In the genomic region with DNA sequence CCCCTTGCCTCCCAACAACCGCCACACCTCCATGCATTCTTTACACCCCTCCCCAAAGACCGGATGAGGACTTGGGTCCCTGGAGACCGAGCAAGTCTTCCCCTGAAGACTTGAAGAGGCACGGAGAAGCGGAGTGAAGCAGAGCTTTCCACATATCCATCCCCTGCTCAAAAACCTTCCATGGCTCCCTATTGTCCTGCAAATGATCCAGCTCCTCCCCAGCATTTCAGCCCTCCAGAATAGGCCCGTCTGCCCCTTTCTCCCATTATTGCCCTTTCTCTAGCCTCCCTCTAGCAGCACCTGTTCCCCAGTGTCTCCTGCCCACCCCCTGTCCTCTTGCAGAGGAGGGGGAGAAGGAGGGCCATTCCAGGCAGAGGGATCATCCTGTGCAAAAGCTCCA, we compare ENCODE assay signal across 19 cellular contexts. TPM values are rescaled to one million over a fixed set of nuclear protein-coding genes. Genes with fewer than 3 reads are reported as not detected.
DNase-seq lines count a peak whose midpoint lies in the region; ATAC-seq, FAIRE-seq and TF ChIP-seq lines count a peak whose summit lies in the region.
"Had no signal": no experiment of that assay in that cellular context is flagged by ENCODE, and none has a peak within 500 bp of the region (broad histone marks: within the 10 kb centered on the region; RNA-seq: fewer than 3 reads in every experiment).

No MANE protein-coding gene starts in this region.

- H3K27ac ChIP-seq in A549 (no peak overlapping the region), HEK293 (ENCODE audit: extremely low read depth, low read depth, low read length) (no peak overlapping the region), osteoblast (ENCODE audit: low read depth, low read length) (no peak overlapping the region)
- H3K27ac ChIP-seq: C4-2B had no signal

- H3K4me1 Mint-ChIP-seq in brain, result peaks cover 77% of the 10 kb centered on the region

- peaks cover 0 to 12% (median 0%) of the 10 kb centered on the region in 5 experiments for H3K9me3 Mint-ChIP-seq in brain
- H3K9me3 Mint-ChIP-seq: CD4-positive, alpha-beta T cell; HFFc6; IgD-negative memory B cell had no signal

- POLR2A ChIA-PET in A549 (lab: Yijun Ruan, JAX), result no interaction called here
- POLR2A ChIA-PET in HEK293 (lab: Yijun Ruan, JAX), result interaction anchor here (0.6 kb wide), 1 partner anchor 323 kb away, joined by 3 read pairs; a partner anchor contains a TSS

- no peak for TF ChIP-seq POLR2A in A549 (IDR thresholded peaks at IDR 0.05; ENCODE audit: low read length)

- H3K9me3 ChIP-seq in A549 (no peaks in the 10 kb centered on the region), HEK293 (ENCODE audit: control insufficient read depth, insufficient read depth, low read depth, low read length) (no peaks in the 10 kb centered on the region), osteoblast (ENCODE audit: low read depth, low read length) (no peaks in the 10 kb centered on the region)
- H3K9me3 ChIP-seq: Caco-2 had no signal

- WGBS in A549 (ENCODE audit: missing lambda C conversion rate), result 80% methylated on average over 6 of the region's 6 CpGs

- no peak for TF ChIP-seq EP300 in A549 (IDR thresholded peaks at IDR 0.05)

- no peak overlapping the region for H3K4me2 ChIP-seq in A549
- H3K4me2 ChIP-seq in osteoblast (ENCODE audit: insufficient read depth, low read length), result no peak overlapping the region

- no peak overlapping the region for H3K4me3 ChIP-seq in A549
- no peak overlapping the region for H3K4me3 ChIP-seq in HEK293 (ENCODE audit: low read depth, low read length)
- no peak overlapping the region for H3K4me3 ChIP-seq in osteoblast (ENCODE audit: insufficient read depth, low read length)

- ATAC-seq in A549 (no peak), HG03457 (IDR thresholded peaks at IDR 0.05; ENCODE audit: unreplicated experiment) (no peak)
- ATAC-seq: HepG2 had no signal

- no peaks in the 10 kb centered on the region for H4K20me1 ChIP-seq in osteoblast (ENCODE audit: insufficient read depth, low read length)

- CTCF ChIA-PET in A549 (lab: Yijun Ruan, JAX), result no interaction called here
- CTCF ChIA-PET in HEK293 (lab: Yijun Ruan, JAX), result interaction anchor here (1.0 to 1.6 kb wide), 2 partner anchors 11 to 114 kb away, joined by 3 to 7 read pairs; no protein-coding TSS in a partner anchor

- H3K79me2 ChIP-seq in osteoblast (ENCODE audit: insufficient read depth, low read length), result no peaks in the 10 kb centered on the region

- H3K36me3 ChIP-seq in HEK293 (ENCODE audit: control insufficient read depth in 2 of 2, insufficient read depth in 1 of 2, low read length in 2 of 2) (no peaks in the 10 kb centered on the region), osteoblast (ENCODE audit: insufficient read depth, low read length) (no peaks in the 10 kb centered on the region)

- peaks cover 26% of the 10 kb centered on the region for H3K27me3 ChIP-seq in osteoblast (ENCODE audit: insufficient read depth, low read length)

- H3K27me3 Mint-ChIP-seq in brain, result peaks cover 24% of the 10 kb centered on the region
- H3K27me3 Mint-ChIP-seq: CD4-positive, alpha-beta T cell had no signal

- H3K4me1 ChIP-seq in A549, result peaks cover 12% of the 10 kb centered on the region
- H3K4me1 ChIP-seq in HEK293 (ENCODE audit: control insufficient read depth, insufficient read depth, low read length), result peaks cover 2% of the 10 kb centered on the region; the same call in 1 of the 2 replicates
- peaks cover 14% of the 10 kb centered on the region for H3K4me1 ChIP-seq in osteoblast (ENCODE audit: insufficient read depth, low read length)

- no peak for FAIRE-seq in A549 (lab: Jason Lieb, UNC)
- FAIRE-seq: D721Med, HepG2 had no signal

- peak overlapping the region in 1 of 5 experiments; percentile 14 for H3K4me3 Mint-ChIP-seq in brain
- H3K4me3 Mint-ChIP-seq: B cell; CD4-positive, alpha-beta T cell; HFFc6; IgD-negative memory B cell had no signal

- no peak overlapping the region for H2AFZ ChIP-seq in osteoblast (ENCODE audit: low read length)

- H3K36me3 Mint-ChIP-seq in brain, result no peaks in the 10 kb centered on the region

- H3K27ac Mint-ChIP-seq in brain, result peak overlapping the region in 3 of 5 experiments; percentile 9 to 52 (median 48)
- H3K27ac Mint-ChIP-seq: B cell; CD4-positive, alpha-beta T cell; HFFc6 had no signal

- no peak for TF ChIP-seq RAD21 in A549 (conservative IDR thresholded peaks at IDR 0.05 in 1 of 2, IDR thresholded peaks at IDR 0.05 in 1 of 2)

- TF ChIP-seq CTCF in A549 (IDR thresholded peaks at IDR 0.05), result no peak
- no peak for TF ChIP-seq CTCF in HEK293 (tag by site-specific recombination; IDR thresholded peaks at IDR 0.05)
- no peak for TF ChIP-seq CTCF in brain (conservative IDR thresholded peaks at IDR 0.05)
- no peak for TF ChIP-seq CTCF in osteoblast (IDR thresholded peaks at IDR 0.05; ENCODE audit: extremely low read depth, low read depth, low read length)

- DNase-seq in A549 (ENCODE audit: low read depth in 1 of 2, low spot score in 1 of 2), result no peak
- peak; percentile 70 for DNase-seq in osteoblast (ENCODE audit: insufficient read length, low spot score, missing footprints)
- no peak for DNase-seq in activated T-cell treated with anti-CD3 and anti-CD28 coated beads for 4 hours
- DNase-seq in GOT3 (lab: John Stamatoyannopoulos, UW), result no peak
- DNase-seq: 8988T; Caco-2; CD4-positive, alpha-beta T cell; GDM1; HCEC 1CT; HFFc6; KBM-7 had no signal

TF ChIP-seq in A549, 52 proteins besides CTCF, POLR2A, EP300 and RAD21:
- peak; percentile 10 for TF ChIP-seq ZFP36 (IDR thresholded peaks at IDR 0.05; ENCODE audit: borderline replicate concordance, partially characterized antibody)
- TF ChIP-seq, protein P1, sequence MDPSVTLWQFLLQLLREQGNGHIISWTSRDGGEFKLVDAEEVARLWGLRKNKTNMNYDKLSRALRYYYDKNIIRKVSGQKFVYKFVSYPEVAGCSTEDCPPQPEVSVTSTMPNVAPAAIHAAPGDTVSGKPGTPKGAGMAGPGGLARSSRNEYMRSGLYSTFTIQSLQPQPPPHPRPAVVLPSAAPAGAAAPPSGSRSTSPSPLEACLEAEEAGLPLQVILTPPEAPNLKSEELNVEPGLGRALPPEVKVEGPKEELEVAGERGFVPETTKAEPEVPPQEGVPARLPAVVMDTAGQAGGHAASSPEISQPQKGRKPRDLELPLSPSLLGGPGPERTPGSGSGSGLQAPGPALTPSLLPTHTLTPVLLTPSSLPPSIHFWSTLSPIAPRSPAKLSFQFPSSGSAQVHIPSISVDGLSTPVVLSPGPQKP (IDR thresholded peaks at IDR 0.05; ENCODE audit: low read depth, low read length), result no peak

TF ChIP-seq in HEK293, 187 proteins besides CTCF, POLR2A, EP300 and RAD21:
- TF ChIP-seq ZNF155 (tag by site-specific recombination; IDR thresholded peaks at IDR 0.05) (no peak), ZNF16 (tag by site-specific recombination; IDR thresholded peaks at IDR 0.05; ENCODE audit: low read depth) (peak; percentile 88)

RNA-seq across cellular contexts. Expression of a gene that starts 59.8 kb away (rescaled TPM):
- polyA plus RNA-seq in A549 (2011; rRNA removed), result 0.03 and 0.05 TPM in 2 replicates
- 0.09 and 0.16 TPM in 2 replicates for polyA plus RNA-seq in A549 (2012; cell fraction: cytosol; rRNA removed)
- 0.24 and 0.32 TPM in 2 replicates for polyA plus RNA-seq in A549 (2012; cell fraction: nucleus; rRNA removed)
- polyA plus RNA-seq in A549 (2017; fragmentation: RNase III; extraction: RNeasy Plus Mini Kit Qiagen cat#74134 plus additional on column Dnase treatment), result 0.10 to 0.24 TPM (median 0.15 TPM) in 3 replicates
- polyA minus RNA-seq in A549 (2011; rRNA and poly(A)+ RNA removed), result 0.04 TPM in 1 of 2 replicates, not detected in the other
- 1.3 TPM for polyA plus RNA-seq in brain (ENCODE audit: insufficient read depth, low read depth, low replicate concordance)
- 0.59 and 0.72 TPM in 2 replicates for total RNA-seq in osteoblast
- total RNA-seq: Caco-2, HepG2 had no signal
- polyA plus RNA-seq: HepG2 had no signal
